6 cellular contexts compared by ENCODE assay signal in genomic region chr9:137021979-137022619, GRCh38. TPM values are rescaled to one million over a fixed set of nuclear protein-coding genes. Genes with fewer than 3 reads are reported as not detected.
DNase-seq lines count a peak whose midpoint lies in the region; ATAC-seq and TF ChIP-seq lines count a peak whose summit lies in the region.

No MANE protein-coding gene starts in this region.

- POLR2A ChIA-PET in T-cell (lab: Charles Lee): no interaction called here

- H3K9me3 ChIP-seq in HAP-1 (no peaks in the 10 kb centered on the region), spleen (no peaks in the 10 kb centered on the region)

- intact Hi-C loops in spleen (cut with DNase I; ENCODE audit: low total_unique reads): no loop called here

- CTCF ChIA-PET in T-cell (lab: Charles Lee): interaction anchor here in 1 of 2 donors (0.8 kb wide), 1 partner anchor 44 kb away, joined by 3 read pairs; no protein-coding TSS in a partner anchor

- TF ChIP-seq CTCF in spleen (IDR thresholded peaks at IDR 0.05 in 8 of 11, conservative IDR thresholded peaks at IDR 0.05 in 3 of 11): no peak

- H3K27me3 ChIP-seq in HAP-1 (ENCODE audit: low read depth): no peaks in the 10 kb centered on the region
- H3K27me3 ChIP-seq in spleen (replicated peaks in 1 of 7): no peaks in the 10 kb centered on the region

- peaks cover under 1% of the 10 kb centered on the region for H3K36me3 Mint-ChIP-seq in T-cell

- H3K4me3 ChIP-seq in HAP-1: no peak overlapping the region
- no peak overlapping the region for H3K4me3 ChIP-seq in spleen

- H3K27me3 Mint-ChIP-seq in T-cell: no peaks in the 10 kb centered on the region

- TF ChIP-seq POLR2A in spleen (IDR thresholded peaks at IDR 0.05): no peak

- H3K4me1 ChIP-seq in HAP-1 (no peaks in the 10 kb centered on the region), spleen (peaks cover 4 to 56% (median 32%) of the 10 kb centered on the region in 6 donors)

- 51 to 75% (median 57%) methylated on average over 21 to 30 of the region's 30 CpGs for WGBS in spleen, 5 donors

- in situ Hi-C loops in HAP-1 (cut with MboI; ENCODE audit: low sequenced_read_pairs): no loop called here

- H3K9me3 Mint-ChIP-seq in T-cell: no peaks in the 10 kb centered on the region

- H3K36me3 ChIP-seq in HAP-1 (replicated peaks) (peaks cover 7% of the 10 kb centered on the region), spleen (peaks cover 0 to 49% (median 12%) of the 10 kb centered on the region in 6 donors)

- DNase-seq in HAP-1 (ENCODE audit: low spot score in 2 of 2): peak; percentile 30 to 91
- peak in 33 of 34 experiments; percentile 20 to 73 (median 53) for DNase-seq in T-cell
- DNase-seq in spleen: peak; percentile 89

- H3K27ac ChIP-seq in cingulate gyrus (ENCODE audit: low read depth, low read length) (peak overlapping the region; percentile 99), spleen (peak overlapping the region in 3 of 8 donors; percentile 41 to 60 (median 48))

- ATAC-seq in T-cell (replicated peaks in 1 of 4) (peak; percentile 70 to 76 (median 76)), HG03097 (IDR thresholded peaks at IDR 0.05; ENCODE audit: low FRiP score, unreplicated experiment) (no peak), GM18498 (IDR thresholded peaks at IDR 0.05; ENCODE audit: unreplicated experiment) (no peak)

- no peak overlapping the region for H3K4me3 Mint-ChIP-seq in T-cell

- no peak overlapping the region for H3K27ac Mint-ChIP-seq in T-cell

- peaks cover 6 to 17% (median 11%) of the 10 kb centered on the region in 3 donors for H3K4me1 Mint-ChIP-seq in T-cell

RNA-seq across cellular contexts. Expression of gene ABCA2, which starts 5.9 kb away (rescaled TPM):
- total RNA-seq in T-cell (100 to 1,000 TPM in 3 of 5 donors, 10 to 100 TPM in 2; 58.6 to 138 (median 121) TPM), spleen (10 to 100 TPM; 36.3 to 97.5 (median 59.0) TPM)
- 10 to 100 TPM; 11.9 to 38.6 (median 19.6) TPM for polyA plus RNA-seq in spleen

RNA-seq across cellular contexts. Expression of gene FUT7, which starts 9.8 kb away (rescaled TPM):
- total RNA-seq in T-cell: 1 to 10 TPM; 1.1 to 7.7 (median 5.1) TPM
- total RNA-seq in spleen: 10 to 100 TPM in 2 of 7 donors, 1 to 10 TPM in 5; 5.5 to 14.9 (median 6.7) TPM
- 1 to 10 TPM; 4.0 to 6.9 (median 4.8) TPM for polyA plus RNA-seq in spleen

RNA-seq across cellular contexts. Expression of gene NPDC1, which starts 23.9 kb away (rescaled TPM):
- total RNA-seq in T-cell (10 to 100 TPM; 32.4 to 76.7 (median 57.0) TPM), spleen (100 to 1,000 TPM in 5 of 7 donors, 10 to 100 TPM in 2; 86.3 to 197 (median 111) TPM)
- 100 to 1,000 TPM; 104 to 358 (median 256) TPM for polyA plus RNA-seq in spleen

RNA-seq across cellular contexts. Expression of gene CLIC3, which starts 25.7 kb away (rescaled TPM):
- total RNA-seq in T-cell: 10 to 100 TPM in 2 of 5 donors, 1 to 10 TPM in 3; 5.4 to 24.7 (median 8.0) TPM
- total RNA-seq in spleen: 10 to 100 TPM in 1 of 7 donors, 1 to 10 TPM in 6; 3.5 to 10.7 (median 5.5) TPM
- polyA plus RNA-seq in spleen: 1 to 10 TPM; 2.9 to 7.2 (median 5.3) TPM

RNA-seq across cellular contexts. Expression of gene PAXX, which starts 29.9 kb away (rescaled TPM):
- total RNA-seq in T-cell: 100 to 1,000 TPM in 4 of 5 donors, 10 to 100 TPM in 1; 81.3 to 173 (median 127) TPM
- 10 to 100 TPM; 51.3 to 72.9 (median 63.9) TPM for total RNA-seq in spleen
- 100 to 1,000 TPM; 168 to 264 (median 261) TPM for polyA plus RNA-seq in spleen

Comparison
In these comparisons a context has a peak if more than half of its experiments do, and no peak if none do; other contexts are left out.
1. ATAC-seq: peak in T-cell (4 of 4); none in HG03097 (single experiment) and GM18498 (single experiment).
2. Peak in every context shown above with its lines, with median percentiles within 50 percentile points of each other: DNase-seq.